In genomic region chr17:1119924-1120323, GRCh38 we compare ENCODE assay signal across 22 cellular contexts.
"Had no signal": no experiment of that assay in that cellular context is flagged by ENCODE, and none has a peak within 500 bp of the region (broad histone marks: within the 10 kb centered on the region; RNA-seq: fewer than 3 reads in every experiment).

No MANE protein-coding gene starts in this region.

- H3K9me3 ChIP-seq: SK-N-SH had no signal

- H3K9ac ChIP-seq: KMS-11, SK-N-SH had no signal

- H3K27me3 Mint-ChIP-seq: IgD-negative memory B cell had no signal

- H3K4me3 ChIP-seq: K562 had no signal

- H3K9me2 ChIP-seq: SK-N-SH had no signal

- H3K4me2 ChIP-seq: KMS-11, SK-N-SH had no signal

- H3K4me3 Mint-ChIP-seq: IgD-negative memory B cell had no signal

- DNase-seq: Kasumi-1, MV-4-11, NCI-H1048, NCI-H1105, NCI-H1417, NCI-H1436 treated with DMSO at 0.1 percent for 48 hours, NCI-H1694, NCI-H1930, NCI-H2081, NCI-H2107, NCI-H2227 treated with DMSO at 0.1 percent for 48 hours, NCI-H524, NCI-H69, NCI-H774, PC-3, SHP77, SK-N-SH had no signal

- ATAC-seq: K562, Panc1, PC-3 had no signal

- H3K27ac Mint-ChIP-seq: IgD-negative memory B cell had no signal

- H3K27ac ChIP-seq: KMS-11, RWPE1 had no signal

- H3K9me3 Mint-ChIP-seq: IgD-negative memory B cell had no signal
